9 cellular contexts compared by ENCODE assay signal in genomic region chr2:150466770-150467640, GRCh38. TPM values are rescaled to one million over a fixed set of nuclear protein-coding genes. Genes with fewer than 3 reads are reported as not detected.
DNase-seq lines count a peak whose midpoint lies in the region; ATAC-seq and TF ChIP-seq lines count a peak whose summit lies in the region.
"Had no signal": no experiment of that assay in that cellular context is flagged by ENCODE, and none has a peak within 500 bp of the region (broad histone marks: within the 10 kb centered on the region; RNA-seq: fewer than 3 reads in every experiment).

No MANE protein-coding gene starts in this region.

- CTCF ChIA-PET in RWPE1 (lab: Yijun Ruan, JAX) = interaction anchor here (0.8 to 1.0 kb wide), 2 partner anchors 772 to 870 kb away, joined by 3 to 6 read pairs; no protein-coding TSS in a partner anchor

- peak overlapping the region; percentile 38; the same call in 1 of the 2 replicates for H3K27ac ChIP-seq in RWPE1
- peak overlapping the region; percentile 98 for H3K27ac ChIP-seq in epithelial cell of prostate
- peak overlapping the region; percentile 56 for H3K27ac ChIP-seq in vagina

- H3K4me1 Mint-ChIP-seq in mesothelial cell of epicardium = peaks cover 80% of the 10 kb centered on the region

- no peaks in the 10 kb centered on the region for H3K9me3 Mint-ChIP-seq in mesothelial cell of epicardium

- peaks cover 38% of the 10 kb centered on the region for H3K36me3 Mint-ChIP-seq in mesothelial cell of epicardium

- peaks cover 39% of the 10 kb centered on the region for H3K4me1 ChIP-seq in vagina

- DNase-seq in RWPE1 (ENCODE audit: low spot score) (no peak), epithelial cell of prostate (ENCODE audit: low read depth, low spot score) (no peak), mesothelial cell of epicardium (ENCODE audit: low spot score in 2 of 2, unreplicated experiment in 2 of 2) (no peak), vagina (ENCODE audit: extremely low spot score in 2 of 2) (no peak), globus pallidus (ENCODE audit: low spot score) (no peak)
- no peak for DNase-seq in activated effector memory CD4-positive, alpha-beta T cell treated with anti-CD3 and anti-CD28 coated beads, Interleukin-2, amount 50 U/mL, for 16 hours
- DNase-seq: DND-41, ovary had no signal

- intact Hi-C loops in vagina (cut with DNase I) = no loop called here

- H3K27ac Mint-ChIP-seq in mesothelial cell of epicardium = peak overlapping the region; percentile 83

- no peak for TF ChIP-seq CTCF in RWPE1 (conservative IDR thresholded peaks at IDR 0.05; ENCODE audit: low read depth)
- TF ChIP-seq CTCF in mesothelial cell of epicardium (IDR thresholded peaks at IDR 0.05; ENCODE audit: unreplicated experiment) = no peak
- TF ChIP-seq CTCF in vagina (IDR thresholded peaks at IDR 0.05) = no peak

- TF ChIP-seq POLR2A in vagina (IDR thresholded peaks at IDR 0.05) = no peak

- ATAC-seq in HG03097 (IDR thresholded peaks at IDR 0.05; ENCODE audit: low FRiP score, unreplicated experiment) = no peak

- H3K36me3 ChIP-seq in vagina = peaks cover 0 to 18% of the 10 kb centered on the region in 2 donors
- H3K36me3 ChIP-seq: ovary had no signal

- no peak overlapping the region for H3K4me3 Mint-ChIP-seq in mesothelial cell of epicardium

- no peaks in the 10 kb centered on the region for H3K27me3 Mint-ChIP-seq in mesothelial cell of epicardium (ENCODE audit: low read depth)

- H3K27me3 ChIP-seq in vagina = no peaks in the 10 kb centered on the region
- H3K27me3 ChIP-seq: ovary had no signal

- no peaks in the 10 kb centered on the region for H3K9me3 ChIP-seq in vagina
- H3K9me3 ChIP-seq: ovary had no signal

- POLR2A ChIA-PET in RWPE1 (lab: Yijun Ruan, JAX; ENCODE audit: low non-redundant PET) = no interaction called here

- no peak overlapping the region for H3K4me3 ChIP-seq in vagina
- H3K4me3 ChIP-seq: ovary had no signal

RNA-seq across cellular contexts. Expression of gene RND3, which starts 20.5 kb away (rescaled TPM):
- total RNA-seq in mesothelial cell of epicardium (140 to 145 TPM (median 144 TPM) in 3 replicates), vagina (62.1 TPM)

Comparison
In these comparisons a context has a peak if more than half of its experiments do, and no peak if none do; other contexts are left out.
1. H3K27ac ChIP-seq: peak in every context shown above with its lines; median percentile 98 in epithelial cell of prostate; 56 in vagina; 38 in RWPE1.